Comparison of ENCODE assay signal across 1 cellular context in genomic region chr9:83707768-83708514, GRCh38.
TF ChIP-seq lines count a peak whose summit lies in the region.

UBQLN1 (minus strand) TSS chr9:83707958; CDS start chr9:83707679, 279 bp downstream.

TF ChIP-seq in GM12878, 131 proteins besides CTCF, POLR2A, EP300 and RAD21 (continued from another document and continues in another):
- TF ChIP-seq HSF1 (IDR thresholded peaks at IDR 0.05; ENCODE audit: low read depth, low read length) = peak; percentile 81
- peak; percentile 4 for TF ChIP-seq RUNX3 (IDR thresholded peaks at IDR 0.05; ENCODE audit: low read length)
- peak; percentile 78 for TF ChIP-seq TAF1 (IDR thresholded peaks at IDR 0.05; ENCODE audit: borderline replicate concordance, low read depth, low read length)
- TF ChIP-seq RCOR1 (conservative IDR thresholded peaks at IDR 0.05; ENCODE audit: low read depth, low read length) = no peak
- peak; percentile 60 for TF ChIP-seq NKRF (conservative IDR thresholded peaks at IDR 0.05)
- peak; percentile 65; the same call in 1 of the 2 replicates for TF ChIP-seq ATF3 (IDR thresholded peaks at IDR 0.05; ENCODE audit: borderline replicate concordance, extremely low read depth, low read depth, low read length)
- no peak for TF ChIP-seq USF2 (IDR thresholded peaks at IDR 0.05; ENCODE audit: borderline replicate concordance, low read depth, low read length)
- TF ChIP-seq DPF2 (IDR thresholded peaks at IDR 0.05) = 0 out of 2 replicates have a peak, but pooled peaks have one; percentile 60
- 0 out of 2 replicates have a peak, but pooled peaks have one; percentile 70 for TF ChIP-seq TARDBP (IDR thresholded peaks at IDR 0.05; ENCODE audit: borderline replicate concordance)
- peak; percentile 71 for TF ChIP-seq HCFC1 (IDR thresholded peaks at IDR 0.05; ENCODE audit: low read length)
- no peak for TF ChIP-seq BRCA1 (IDR thresholded peaks at IDR 0.05; ENCODE audit: low read depth, low read length)
- no peak for TF ChIP-seq NFXL1 (IDR thresholded peaks at IDR 0.05; ENCODE audit: borderline replicate concordance)
- TF ChIP-seq SPI1 (IDR thresholded peaks at IDR 0.05; ENCODE audit: borderline replicate concordance, insufficient read depth, low read depth, low read length) = peak; percentile 45
- no peak for TF ChIP-seq CEBPZ (IDR thresholded peaks at IDR 0.05; ENCODE audit: low read depth, low read length)
- peak in 1 of 2 experiments; percentile 67; a peak in 3 of 4 replicates for TF ChIP-seq BHLHE40 (IDR thresholded peaks at IDR 0.05; ENCODE audit: borderline replicate concordance in 1 of 2, low read depth in 2 of 2, low read length in 1 of 2)
- peak; percentile 96 for TF ChIP-seq CREB1 (IDR thresholded peaks at IDR 0.05; ENCODE audit: low read depth)
- TF ChIP-seq JUNB (IDR thresholded peaks at IDR 0.05) = peak; percentile 57
- peak; percentile 49 for TF ChIP-seq BCL3 (IDR thresholded peaks at IDR 0.05; ENCODE audit: borderline replicate concordance, insufficient read depth, low read depth, low read length, poor library complexity, severe bottlenecking)
- TF ChIP-seq NRF1 (conservative IDR thresholded peaks at IDR 0.05; ENCODE audit: low read depth, low read length) = peak; percentile 63
- peak; percentile 57; the same call in 1 of the 2 replicates for TF ChIP-seq LARP7 (IDR thresholded peaks at IDR 0.05)
- TF ChIP-seq IKZF1 (conservative IDR thresholded peaks at IDR 0.05) = peak; percentile 86
- TF ChIP-seq ZBED1 (IDR thresholded peaks at IDR 0.05; ENCODE audit: borderline replicate concordance) = no peak; the same call in 1 of the 2 replicates
- TF ChIP-seq GATAD2B (conservative IDR thresholded peaks at IDR 0.05; ENCODE audit: low read depth) = peak; percentile 67
- TF ChIP-seq PML (IDR thresholded peaks at IDR 0.05; ENCODE audit: low read length) = peak; percentile 83
- TF ChIP-seq IRF3 (IDR thresholded peaks at IDR 0.05) = no peak
- TF ChIP-seq CREM (IDR thresholded peaks at IDR 0.05; ENCODE audit: low read depth) = peak; percentile 99
- peak; percentile 42 for TF ChIP-seq SMAD1 (IDR thresholded peaks at IDR 0.05; ENCODE audit: low read depth, partially characterized antibody)
- TF ChIP-seq EZH2 (IDR thresholded peaks at IDR 0.05; ENCODE audit: borderline replicate concordance, control insufficient read depth, low read depth, low read length) = no peak
- TF ChIP-seq SMAD5 (IDR thresholded peaks at IDR 0.05; ENCODE audit: low read depth) = peak; percentile 41; the same call in 1 of the 2 replicates
- 0 out of 2 replicates have a peak, but pooled peaks have one; percentile 30 for TF ChIP-seq CBX5 (IDR thresholded peaks at IDR 0.05; ENCODE audit: low read depth)
- no peak for TF ChIP-seq YBX1 (IDR thresholded peaks at IDR 0.05)
- peak; percentile 74; the same call in 1 of the 2 replicates for TF ChIP-seq TCF12 (IDR thresholded peaks at IDR 0.05; ENCODE audit: low read depth, low read length)
- peak; percentile 89; the same call in 1 of the 2 replicates for TF ChIP-seq ZNF207 (IDR thresholded peaks at IDR 0.05; ENCODE audit: borderline replicate concordance)
- peak; percentile 72 for TF ChIP-seq E2F8 (IDR thresholded peaks at IDR 0.05; ENCODE audit: low read depth, partially characterized antibody)
- TF ChIP-seq ATF2 (IDR thresholded peaks at IDR 0.05; ENCODE audit: low read length) = peak; percentile 77
- TF ChIP-seq ZNF687 (IDR thresholded peaks at IDR 0.05) = peak; percentile 72; the same call in 1 of the 2 replicates
